Comparison of ENCODE assay signal across 17 cellular contexts in genomic region chr18:9712130-9712577, GRCh38. TPM values are rescaled to one million over a fixed set of nuclear protein-coding genes. Genes with fewer than 3 reads are reported as not detected.
DNase-seq lines count a peak whose midpoint lies in the region; ATAC-seq, FAIRE-seq and TF ChIP-seq lines count a peak whose summit lies in the region.
"Had no signal": no experiment of that assay in that cellular context is flagged by ENCODE, and none has a peak within 500 bp of the region (broad histone marks: within the 10 kb centered on the region; RNA-seq: fewer than 3 reads in every experiment).

No MANE protein-coding gene starts in this region.

- H3K9ac ChIP-seq in GM23248 (no peak overlapping the region), K562 (ENCODE audit: insufficient read depth in 1 of 2, low read depth in 2 of 2, low read length in 2 of 2) (peak overlapping the region in 1 of 2 experiments; percentile 56; a peak in 1 of 4 replicates), mesendoderm (ENCODE audit: low read length) (no peak overlapping the region)

- peak overlapping the region; percentile 97 for H3K4me3 Mint-ChIP-seq in stimulated activated memory B cell treated with anti-CD40 and anti-IgM and Interleukin-4, amounts not matched to agents 10 μg/mL and 1 μg/mL and 100 μg/mL, for 72 hours
- no peak overlapping the region for H3K4me3 Mint-ChIP-seq in CD4-positive, alpha-beta T cell
- H3K4me3 Mint-ChIP-seq in chondrocyte (ENCODE audit: unreplicated experiment), result no peak overlapping the region
- H3K4me3 Mint-ChIP-seq: stimulated activated naive CD8-positive, alpha-beta T cell treated with anti-CD3 and anti-CD28 coated beads, Interleukin-15, Interleukin-2, amounts not matched to agents 100 ng/mL and 50 ng/mL, for 24 hours had no signal

- no peak for TF ChIP-seq CTCF in K562 (IDR thresholded peaks at IDR 0.05 in 2 of 3, conservative IDR thresholded peaks at IDR 0.05 in 1 of 3; ENCODE audit: insufficient read depth in 2 of 3, low read depth in 1 of 3, low read length in 3 of 3)
- TF ChIP-seq CTCF in CD4-positive, alpha-beta T cell (IDR thresholded peaks at IDR 0.05), result no peak
- no peak for TF ChIP-seq CTCF in chondrocyte (IDR thresholded peaks at IDR 0.05)

- no peaks in the 10 kb centered on the region for H3K9me1 ChIP-seq in K562 (ENCODE audit: control insufficient read depth, insufficient read depth, low read length)

- no peak overlapping the region for H2BK15ac ChIP-seq in mesendoderm (replicated peaks; ENCODE audit: low read depth)

- ATAC-seq in K562 (no peak), HG03469 (IDR thresholded peaks at IDR 0.05; ENCODE audit: unreplicated experiment) (no peak)
- no peak for ATAC-seq in stimulated activated memory B cell treated with anti-CD40 and anti-IgM and Interleukin-4, amounts not matched to agents 10 μg/mL and 1 μg/mL and 100 μg/mL, for 72 hours
- no peak for ATAC-seq in CD4-positive, alpha-beta T cell (ENCODE audit: poor library complexity)

- no TSS peak for BruUV-seq in K562 (replicated peaks; lab: Mats Ljungman, UMichigan)

- TF ChIP-seq EP300 in K562 (IDR thresholded peaks at IDR 0.05; ENCODE audit: low read length), result no peak

- no peaks in the 10 kb centered on the region for H3K9me2 ChIP-seq in GM23248 (ENCODE audit: insufficient read depth)

- no peak overlapping the region for H2BK5ac ChIP-seq in mesendoderm (ENCODE audit: low read length)

- H3K27me3 Mint-ChIP-seq in stimulated activated memory B cell treated with anti-CD40 and anti-IgM and Interleukin-4, amounts not matched to agents 10 μg/mL and 1 μg/mL and 100 μg/mL, for 72 hours, result no peaks in the 10 kb centered on the region
- H3K27me3 Mint-ChIP-seq in CD4-positive, alpha-beta T cell, result peaks cover 77% of the 10 kb centered on the region
- no peaks in the 10 kb centered on the region for H3K27me3 Mint-ChIP-seq in chondrocyte (ENCODE audit: low read depth)

- no peak overlapping the region for H3K23ac ChIP-seq in mesendoderm (ENCODE audit: low read length)

- no peak for TF ChIP-seq POLR2A in K562 (conservative IDR thresholded peaks at IDR 0.05)

- H2AFZ ChIP-seq in GM23248 (no peak overlapping the region), K562 (ENCODE audit: low read depth, low read length) (no peak overlapping the region)

- 82 to 84% methylated on average over 5 of the region's 5 CpGs for WGBS in GM23248 (ENCODE audit: low coverage in 1 of 2, low lambda C conversion rate in 2 of 2, missing lambda C conversion rate in 2 of 2), 2 experiments
- 46% methylated on average over 5 of the region's 5 CpGs for WGBS in K562 (ENCODE audit: insufficient coverage, low coverage, missing lambda C conversion rate)
- WGBS in mesendoderm (ENCODE audit: extremely low coverage, insufficient coverage, low lambda C conversion rate), result no CpG with 5 or more reads among the region's 5 CpGs

- H3K27ac Mint-ChIP-seq in stimulated activated memory B cell treated with anti-CD40 and anti-IgM and Interleukin-4, amounts not matched to agents 10 μg/mL and 1 μg/mL and 100 μg/mL, for 72 hours, result peak overlapping the region; percentile 98
- H3K27ac Mint-ChIP-seq in CD4-positive, alpha-beta T cell, result no peak overlapping the region
- H3K27ac Mint-ChIP-seq in chondrocyte (ENCODE audit: unreplicated experiment), result no peak overlapping the region
- H3K27ac Mint-ChIP-seq: stimulated activated naive CD8-positive, alpha-beta T cell treated with anti-CD3 and anti-CD28 coated beads, Interleukin-15, Interleukin-2, amounts not matched to agents 100 ng/mL and 50 ng/mL, for 24 hours had no signal

- in situ Hi-C loops in GM23248 (cut with MboI) (no loop called here), K562 (cut with MboI) (no loop called here)

- no peak overlapping the region for H3K56ac ChIP-seq in mesendoderm (ENCODE audit: low read length)

- H3K27ac ChIP-seq in GM23248, result 0 out of 2 replicates have a peak overlapping the region, but pooled peaks have one; percentile 12
- H3K27ac ChIP-seq in K562 (ENCODE audit: extremely low read depth, low read depth, low read length), result peak overlapping the region; percentile 2; the same call in 1 of the 3 replicates
- H3K27ac ChIP-seq in mesendoderm (ENCODE audit: low read depth, low read length), result no peak overlapping the region
- no peak overlapping the region for H3K27ac ChIP-seq in CD4-positive, alpha-beta T cell (ENCODE audit: low read depth, low read length)
- H3K27ac ChIP-seq: left ventricle myocardium inferior, prostate gland had no signal

- H3K9me3 Mint-ChIP-seq in stimulated activated memory B cell treated with anti-CD40 and anti-IgM and Interleukin-4, amounts not matched to agents 10 μg/mL and 1 μg/mL and 100 μg/mL, for 72 hours, result no peaks in the 10 kb centered on the region
- H3K9me3 Mint-ChIP-seq in CD4-positive, alpha-beta T cell, result no peaks in the 10 kb centered on the region
- H3K9me3 Mint-ChIP-seq in chondrocyte (ENCODE audit: low read depth), result no peaks in the 10 kb centered on the region
- H3K9me3 Mint-ChIP-seq: stimulated activated naive CD8-positive, alpha-beta T cell treated with anti-CD3 and anti-CD28 coated beads, Interleukin-15, Interleukin-2, amounts not matched to agents 100 ng/mL and 50 ng/mL, for 24 hours had no signal

- POLR2A ChIA-PET in K562 (lab: Yijun Ruan, JAX), result interaction anchor here (1.2 kb wide), 1 partner anchor 28 kb away, joined by 3 read pairs; no protein-coding TSS in a partner anchor
- POLR2A ChIA-PET in CD4-positive, alpha-beta T cell (lab: Charles Lee), result no interaction called here

- no peak overlapping the region for H2AK5ac ChIP-seq in mesendoderm (ENCODE audit: low read length)

- peaks cover 28% of the 10 kb centered on the region for H3K79me1 ChIP-seq in mesendoderm (ENCODE audit: low read length)

- H4K5ac ChIP-seq in mesendoderm (ENCODE audit: low read length), result no peak overlapping the region

- peaks cover 25% of the 10 kb centered on the region for H3K36me3 Mint-ChIP-seq in stimulated activated memory B cell treated with anti-CD40 and anti-IgM and Interleukin-4, amounts not matched to agents 10 μg/mL and 1 μg/mL and 100 μg/mL, for 72 hours
- H3K36me3 Mint-ChIP-seq in CD4-positive, alpha-beta T cell (ENCODE audit: low read depth), result no peaks in the 10 kb centered on the region
- no peaks in the 10 kb centered on the region for H3K36me3 Mint-ChIP-seq in chondrocyte (ENCODE audit: low read depth)
- H3K36me3 Mint-ChIP-seq: naive B cell had no signal

- peaks cover 6% of the 10 kb centered on the region; the same call in 1 of the 2 replicates for H3F3A ChIP-seq in GM23248 (ENCODE audit: insufficient read depth)

- no peak for TF ChIP-seq RAD21 in K562 (CRISPR knock-in tag; conservative IDR thresholded peaks at IDR 0.05 in 1 of 2, IDR thresholded peaks at IDR 0.05 in 1 of 2)

- no peak overlapping the region for H3K18ac ChIP-seq in mesendoderm (ENCODE audit: low read length)

- DNase-seq in GM23248 (no peak), K562 (ENCODE audit: extremely low read depth in 1 of 4, low spot score in 3 of 4) (no peak), mesendoderm (peak; percentile 32), cortex of kidney (lab: John Stamatoyannopoulos, UW) (no peak), chondrocyte (ENCODE audit: low spot score) (no peak)
- DNase-seq in CD4-positive, alpha-beta T cell, result no peak
- DNase-seq: IMR-90, left ventricle myocardium inferior, NCI-H2029 treated with DMSO at 0.1 percent for 48 hours, NCI-H524 had no signal

- H3K36me3 ChIP-seq in GM23248 (ENCODE audit: low read depth) (no peaks in the 10 kb centered on the region), K562 (ENCODE audit: control insufficient read depth, insufficient read depth, low read length) (peaks cover 17% of the 10 kb centered on the region; the same call in 2 of the 3 replicates), mesendoderm (ENCODE audit: control insufficient read depth, insufficient read depth, low read length) (no peaks in the 10 kb centered on the region)
- H3K36me3 ChIP-seq: left ventricle myocardium inferior, prostate gland had no signal

- H4K8ac ChIP-seq in mesendoderm (ENCODE audit: low read depth, low read length), result no peak overlapping the region

- CTCF ChIA-PET in K562 (lab: Yijun Ruan, JAX; ENCODE audit: low intra/inter-chr PET ratio), result no interaction called here
- CTCF ChIA-PET in CD4-positive, alpha-beta T cell (lab: Charles Lee), result no interaction called here

- intact Hi-C loops in K562 (cut with micrococcal nuclease), result no loop called here
- intact Hi-C loops in CD4-positive, alpha-beta T cell (cut with DNase I, micrococcal nuclease), result no loop called here

- no peaks in the 10 kb centered on the region for H4K20me1 ChIP-seq in GM23248 (ENCODE audit: insufficient read depth)
- 0 out of 2 replicates have a peak, but pooled peaks cover 3% of the 10 kb centered on the region for H4K20me1 ChIP-seq in K562 (replicated peaks; ENCODE audit: control insufficient read depth, insufficient read depth, low read length)

- peaks cover 73% of the 10 kb centered on the region for H3K4me1 Mint-ChIP-seq in stimulated activated memory B cell treated with anti-CD40 and anti-IgM and Interleukin-4, amounts not matched to agents 10 μg/mL and 1 μg/mL and 100 μg/mL, for 72 hours
- H3K4me1 Mint-ChIP-seq in CD4-positive, alpha-beta T cell (ENCODE audit: low read depth), result peaks cover 14% of the 10 kb centered on the region
- H3K4me1 Mint-ChIP-seq in chondrocyte (ENCODE audit: low read depth), result peaks cover 56% of the 10 kb centered on the region

- H3K79me2 ChIP-seq in GM23248 (ENCODE audit: insufficient read depth) (peaks cover 89% of the 10 kb centered on the region), K562 (ENCODE audit: control insufficient read depth, insufficient read depth, low read length) (peaks cover 77% of the 10 kb centered on the region), mesendoderm (ENCODE audit: control insufficient read depth, insufficient read depth, low read length) (peaks cover 42% of the 10 kb centered on the region)

- peaks cover 12% of the 10 kb centered on the region for H3K4me1 ChIP-seq in GM23248 (ENCODE audit: insufficient read depth)
- H3K4me1 ChIP-seq in K562 (replicated peaks in 1 of 2; ENCODE audit: control insufficient read depth in 2 of 2, insufficient read depth in 2 of 2, low read length in 2 of 2), result peaks cover 29 to 46% of the 10 kb centered on the region in 2 experiments
- peaks cover 22% of the 10 kb centered on the region for H3K4me1 ChIP-seq in mesendoderm (ENCODE audit: control insufficient read depth, low read depth, low read length)
- H3K4me1 ChIP-seq: prostate gland had no signal

- no peak for FAIRE-seq in K562 (lab: Jason Lieb, UNC)
- FAIRE-seq: endothelial cell of umbilical vein had no signal

- H3K27me3 ChIP-seq in GM23248 (replicated peaks; ENCODE audit: insufficient read depth) (no peaks in the 10 kb centered on the region), K562 (ENCODE audit: control insufficient read depth in 2 of 2, insufficient read depth in 2 of 2, low read length in 2 of 2) (no peaks in the 10 kb centered on the region), mesendoderm (ENCODE audit: insufficient read depth, low read length, poor library complexity) (no peaks in the 10 kb centered on the region)
- peaks cover 60% of the 10 kb centered on the region for H3K27me3 ChIP-seq in CD4-positive, alpha-beta T cell (ENCODE audit: control insufficient read depth, insufficient read depth, low read length)

- no peak overlapping the region for H3K4ac ChIP-seq in mesendoderm (ENCODE audit: low read depth, low read length)

- H3K9me3 ChIP-seq in GM23248 (ENCODE audit: low read depth) (no peaks in the 10 kb centered on the region), K562 (replicated peaks; ENCODE audit: control insufficient read depth, insufficient read depth, low read depth, low read length) (no peaks in the 10 kb centered on the region)
- H3K9me3 ChIP-seq in CD4-positive, alpha-beta T cell (ENCODE audit: control insufficient read depth, low read length), result no peaks in the 10 kb centered on the region
- H3K9me3 ChIP-seq: left ventricle myocardium inferior, prostate gland had no signal

- H3K4me2 ChIP-seq in GM23248 (ENCODE audit: unreplicated experiment) (no peak overlapping the region), K562 (ENCODE audit: insufficient read depth, low read length) (peak overlapping the region; percentile 26; the same call in 1 of the 2 replicates), mesendoderm (ENCODE audit: low read length) (no peak overlapping the region)

- H2BK120ac ChIP-seq in mesendoderm (ENCODE audit: low read depth, low read length), result no peak overlapping the region

- H3K4me3 ChIP-seq in GM23248 (no peak overlapping the region), K562 (no peak overlapping the region), mesendoderm (ENCODE audit: low read length) (no peak overlapping the region)
- H3K4me3 ChIP-seq: left ventricle myocardium inferior, prostate gland had no signal

RNA-seq across cellular contexts. Expression of gene RAB31, which starts 4.1 kb away (rescaled TPM):
- total RNA-seq in GM23248 (2014; rRNA removed; shearing (Covaris generic)), result 40.5 and 49.2 TPM in 2 replicates
- 144 and 162 TPM in 2 replicates for polyA plus RNA-seq in GM23248 (2016; fragmentation: Nextera tagmentation; extraction: Ambion mirVana)
- 62.1 and 65.0 TPM in 2 replicates for total RNA-seq in K562 (2011; cell fraction: chromatin; rRNA removed; ENCODE audit: low replicate concordance)
- 26.5 and 31.9 TPM in 2 replicates for total RNA-seq in K562 (2011; cell fraction: nucleolus; rRNA removed)
- total RNA-seq in K562 (2011; cell fraction: nucleoplasm; rRNA removed), result 43.2 and 112 TPM in 2 replicates
- 34.9 and 43.1 TPM in 2 replicates for total RNA-seq in K562 (2014; rRNA removed)
- 44.1 and 51.7 TPM in 2 replicates for total RNA-seq in K562 (2014; rRNA removed; fragmentation: Illumina TruSeq; extraction: Trizol)
- total RNA-seq in K562 (2015; rRNA removed; fragmentation: Illumina TruSeq; extraction: Trizol), result 36.8 and 41.3 TPM in 2 replicates
- total RNA-seq in K562 (2021), result 57.7 and 66.1 TPM in 2 replicates
- 32.8 and 70.4 TPM in 2 replicates for polyA plus RNA-seq in K562 (2011; rRNA removed)
- 26.1 and 28.8 TPM in 2 replicates for polyA plus RNA-seq in K562 (2011; cell fraction: cytosol; rRNA removed)
- polyA plus RNA-seq in K562 (2011; cell fraction: nucleus; rRNA removed), result 33.7 and 65.3 TPM in 2 replicates
- 37.3 and 45.1 TPM in 2 replicates for polyA plus RNA-seq in K562 (2012)
- polyA plus RNA-seq in K562 (2014; fragmentation: Illumina TruSeq; extraction: Trizol), result 47.9 and 50.9 TPM in 2 replicates
- 10 to 100 TPM; 20.7 to 25.6 TPM for polyA plus RNA-seq in K562 (2014; fragmentation: Nextera tagmentation; extraction: Ambion mirVana)
- 25.6 and 29.0 TPM in 2 replicates for polyA plus RNA-seq in K562 (2014; rRNA removed)
- polyA minus RNA-seq in K562 (2011; rRNA and poly(A)+ RNA removed), result 89.7 and 166 TPM in 2 replicates
- polyA minus RNA-seq in K562 (2011; cell fraction: cytosol; rRNA and poly(A)+ RNA removed), result 27.4 and 41.0 TPM in 2 replicates
- polyA minus RNA-seq in K562 (2011; cell fraction: nucleus; rRNA and poly(A)+ RNA removed), result 32.4 and 49.9 TPM in 2 replicates
- polyA plus RNA-seq in mesendoderm (2013, experiment 1 of 2), result 61.9 TPM
- 62.7 TPM for polyA plus RNA-seq in mesendoderm (2013, experiment 2 of 2)
- 1 to 10 TPM; 1.1 to 1.3 TPM for total RNA-seq in CD4-positive, alpha-beta T cell
- 82.4 to 89.6 TPM (median 87.7 TPM) in 3 replicates for total RNA-seq in chondrocyte
- total RNA-seq: OCI-LY7 had no signal

Comparison
In these comparisons a context has a peak if more than half of its experiments do, and no peak if none do; other contexts are left out.
1. H3K27ac ChIP-seq: peak in GM23248 (single experiment) and K562 (single experiment); none in mesendoderm (single experiment) and CD4-positive, alpha-beta T cell (single experiment).
2. RNA of gene RAB31, which starts 4.1 kb away (total RNA-seq): 82.4 to 89.6 TPM in chondrocyte, 40.5 to 49.2 TPM in GM23248 and 26.5 to 112 TPM in K562; 1.1 to 1.3 TPM in CD4-positive, alpha-beta T cell; every median in the first group is over 10 times any median in the second.